In genomic region chr19:14689598-14690503, GRCh38 we compare ENCODE assay signal across 1 cellular context.
TF ChIP-seq lines count a peak whose summit lies in the region.

ZNF333 (plus strand) TSS chr19:14690048; CDS start chr19:14693492, 3,444 bp downstream.

TF ChIP-seq in H1, 55 proteins besides CTCF, POLR2A, EP300 and RAD21:
- TF ChIP-seq TAF7 (optimal IDR thresholded peaks at IDR 0.05; ENCODE audit: borderline replicate concordance, low read depth, low read length), result no peak
- TF ChIP-seq TAF1 (IDR thresholded peaks at IDR 0.05; ENCODE audit: low read depth, low read length), result peak; percentile 76
- TF ChIP-seq TBP (IDR thresholded peaks at IDR 0.05; ENCODE audit: low read depth, low read length), result peak; percentile 47
- peak; percentile 95 for TF ChIP-seq GABPA (IDR thresholded peaks at IDR 0.05; ENCODE audit: borderline replicate concordance, insufficient read depth, low read length)
- TF ChIP-seq SAP30 (IDR thresholded peaks at IDR 0.05; ENCODE audit: insufficient read depth, insufficient replicate concordance, low read length), result peak; percentile 93
- TF ChIP-seq MAX (IDR thresholded peaks at IDR 0.05), result no peak
- no peak for TF ChIP-seq BRCA1 (IDR thresholded peaks at IDR 0.05; ENCODE audit: low read depth, low read length)
- no peak for TF ChIP-seq POU5F1 (IDR thresholded peaks at IDR 0.05; ENCODE audit: low read depth, low read length)
- TF ChIP-seq SP1 (IDR thresholded peaks at IDR 0.05; ENCODE audit: low read depth, low read length), result 0 out of 2 replicates have a peak, but pooled peaks have one; percentile 20
- no peak for TF ChIP-seq SIX5 (IDR thresholded peaks at IDR 0.05; ENCODE audit: low read depth, low read length)
- no peak for TF ChIP-seq ZNF274 (IDR thresholded peaks at IDR 0.05; ENCODE audit: borderline replicate concordance, extremely low read depth, low read length)
- TF ChIP-seq RFX5 (IDR thresholded peaks at IDR 0.05; ENCODE audit: borderline replicate concordance, low read depth, low read length), result no peak
- peak; percentile 49 for TF ChIP-seq ASH2L (IDR thresholded peaks at IDR 0.05; ENCODE audit: low read length)
- TF ChIP-seq KDM4A (IDR thresholded peaks at IDR 0.05; ENCODE audit: low read depth, low read length, severe bottlenecking), result peak; percentile 68
- peak; percentile 82 to 91; a peak in 3 of 4 replicates for TF ChIP-seq SIN3A (conservative IDR thresholded peaks at IDR 0.05 in 1 of 2, IDR thresholded peaks at IDR 0.05 in 1 of 2; ENCODE audit: low read depth in 1 of 2, low read length in 2 of 2)
- no peak for TF ChIP-seq NANOG (IDR thresholded peaks at IDR 0.05; ENCODE audit: insufficient read depth, low read depth, low read length, poor library complexity, severe bottlenecking)
- peak; percentile 87 for TF ChIP-seq PHF8 (conservative IDR thresholded peaks at IDR 0.05; ENCODE audit: low read depth, low read length)
- no peak for TF ChIP-seq FOSL1 (IDR thresholded peaks at IDR 0.05; ENCODE audit: insufficient read depth, low read depth, low read length)
- TF ChIP-seq POLR2AphosphoS5 (IDR thresholded peaks at IDR 0.05; ENCODE audit: low read depth, low read length), result peak; percentile 73
- TF ChIP-seq CHD1 (IDR thresholded peaks at IDR 0.05; ENCODE audit: low read depth, low read length), result no peak
- peak; percentile 17; the same call in 1 of the 2 replicates for TF ChIP-seq YY1 (IDR thresholded peaks at IDR 0.05; ENCODE audit: low read depth, low read length)
- peak; percentile 38; the same call in 1 of the 2 replicates for TF ChIP-seq CREB1 (IDR thresholded peaks at IDR 0.05)
- no peak for TF ChIP-seq NRF1 (IDR thresholded peaks at IDR 0.05; ENCODE audit: low read depth, low read length)
- TF ChIP-seq CHD7 (IDR thresholded peaks at IDR 0.05; ENCODE audit: insufficient replicate concordance, low read length), result no peak
